ENCODE assay signal across 9 cellular contexts in genomic region chr19:55467236-55468053, GRCh38. TPM values are rescaled to one million over a fixed set of nuclear protein-coding genes. Genes with fewer than 3 reads are reported as not detected.
DNase-seq lines count a peak whose midpoint lies in the region; ATAC-seq, FAIRE-seq and TF ChIP-seq lines count a peak whose summit lies in the region.
"Had no signal": no experiment of that assay in that cellular context is flagged by ENCODE, and none has a peak within 500 bp of the region (broad histone marks: within the 10 kb centered on the region; RNA-seq: fewer than 3 reads in every experiment).

No MANE protein-coding gene starts in this region.

- H3K9me3 Mint-ChIP-seq in nephron progenitor cell, result no peaks in the 10 kb centered on the region

- peaks cover 32% of the 10 kb centered on the region for H3K4me1 Mint-ChIP-seq in nephron progenitor cell

- H3K27me3 ChIP-seq in MM.1S (replicated peaks; ENCODE audit: insufficient read depth, low read length) (peaks cover 48% of the 10 kb centered on the region), endothelial cell of umbilical vein (ENCODE audit: control insufficient read depth in 2 of 2, insufficient read depth in 2 of 2, low read length in 2 of 2) (no peaks in the 10 kb centered on the region), suprapubic skin (no peaks in the 10 kb centered on the region)

- intact Hi-C loops in Right ventricle myocardium inferior (cut with DNase I), result loop anchor here (2.0 kb wide), 1 partner anchor 37 kb away; no protein-coding TSS in a partner anchor
- intact Hi-C loops in cardiac septum (cut with DNase I), result loop anchor here (1.0 kb wide), 1 partner anchor 37 kb away; no protein-coding TSS in a partner anchor
- intact Hi-C loops in endothelial cell of umbilical vein (cut with micrococcal nuclease), result loop anchor here (1.0 to 2.0 kb wide), 2 partner anchors 19 to 37 kb away; no protein-coding TSS in a partner anchor

- dilution Hi-C loops in endothelial cell of umbilical vein (cut with MboI; ENCODE audit: extremely low pct_ligation_motif_present, low sequenced_read_pairs), result no loop called here

- H3K9me3 ChIP-seq in MM.1S (replicated peaks; ENCODE audit: insufficient read depth, low read length), result no peaks in the 10 kb centered on the region
- H3K9me3 ChIP-seq in endothelial cell of umbilical vein (replicated peaks; ENCODE audit: control insufficient read depth, insufficient read depth, low read length), result no peaks in the 10 kb centered on the region
- H3K9me3 ChIP-seq in suprapubic skin, result no peaks in the 10 kb centered on the region

- H3K27me3 Mint-ChIP-seq in nephron progenitor cell (ENCODE audit: low read depth, poor library complexity), result peaks cover 50% of the 10 kb centered on the region

- peak; percentile 70 for FAIRE-seq in endothelial cell of umbilical vein (lab: Jason Lieb, UNC)

- no peaks in the 10 kb centered on the region for H3K9me2 ChIP-seq in MM.1S (replicated peaks; ENCODE audit: insufficient read depth, low read length)

- no peak for TF ChIP-seq EP300 in suprapubic skin (IDR thresholded peaks at IDR 0.05)

- DNase-seq in Right ventricle myocardium inferior (ENCODE audit: missing footprints), result peak; percentile 92
- no peak for DNase-seq in cardiac septum (ENCODE audit: low spot score)
- peak; percentile 47 for DNase-seq in MM.1S
- peak; percentile 90 for DNase-seq in activated CD8-positive, alpha-beta memory T cell treated with anti-CD3 and anti-CD28 coated beads for 24 hours
- DNase-seq in endothelial cell of umbilical vein (ENCODE audit: low read depth, low spot score), result peak; percentile 38
- DNase-seq in nephron progenitor cell, result peak; percentile 83
- DNase-seq in suprapubic skin (ENCODE audit: low spot score in 2 of 2), result no peak

- no peaks in the 10 kb centered on the region for H3K36me3 Mint-ChIP-seq in nephron progenitor cell (ENCODE audit: low read depth)

- no peak overlapping the region for H3K4me3 Mint-ChIP-seq in nephron progenitor cell

- no peak overlapping the region for H3K27ac Mint-ChIP-seq in nephron progenitor cell

- H3K9me1 ChIP-seq in endothelial cell of umbilical vein (replicated peaks; ENCODE audit: control insufficient read depth, extremely low read depth, insufficient read depth, low read length), result no peaks in the 10 kb centered on the region

- H3K27ac ChIP-seq in MM.1S (ENCODE audit: low read length), result no peak overlapping the region
- H3K27ac ChIP-seq in endothelial cell of umbilical vein (ENCODE audit: insufficient read depth, low read depth, low read length), result no peak overlapping the region
- no peak overlapping the region for H3K27ac ChIP-seq in suprapubic skin

- H3F3A ChIP-seq in MM.1S (ENCODE audit: insufficient read depth, low read length), result peaks cover 4% of the 10 kb centered on the region

- no peaks in the 10 kb centered on the region for H4K20me1 ChIP-seq in MM.1S (ENCODE audit: insufficient read depth, low read length)
- H4K20me1 ChIP-seq in endothelial cell of umbilical vein (replicated peaks; ENCODE audit: control insufficient read depth, extremely low read depth, insufficient read depth, low read length), result no peaks in the 10 kb centered on the region

- H3K36me3 ChIP-seq in MM.1S (replicated peaks; ENCODE audit: insufficient read depth, low read length), result no peaks in the 10 kb centered on the region
- H3K36me3 ChIP-seq in endothelial cell of umbilical vein (ENCODE audit: control insufficient read depth in 2 of 2, extremely low read depth in 1 of 2, insufficient read depth in 2 of 2, low read length in 2 of 2), result no peaks in the 10 kb centered on the region
- no peaks in the 10 kb centered on the region for H3K36me3 ChIP-seq in suprapubic skin

- H3K4me3 ChIP-seq in MM.1S (ENCODE audit: low read length), result no peak overlapping the region
- H3K4me3 ChIP-seq in endothelial cell of umbilical vein (replicated peaks in 1 of 3; ENCODE audit: insufficient read depth in 1 of 3, low read depth in 1 of 3, low read length in 3 of 3), result no peak overlapping the region
- H3K4me3 ChIP-seq in suprapubic skin, result no peak overlapping the region

- WGBS in suprapubic skin, result 57% methylated on average over 15 of the region's 29 CpGs

- POLR2A ChIA-PET in endothelial cell of umbilical vein (lab: Charles Lee), result interaction anchor here (0.6 to 1.5 kb wide), 2 partner anchors 37 to 140 kb away, joined by 4 to 7 read pairs; no protein-coding TSS in a partner anchor

- ATAC-seq in Right ventricle myocardium inferior, result peak; percentile 89
- ATAC-seq in HG02938 (IDR thresholded peaks at IDR 0.05; ENCODE audit: unreplicated experiment), result no peak

- H3K9ac ChIP-seq in MM.1S (ENCODE audit: low read length) (no peak overlapping the region), endothelial cell of umbilical vein (replicated peaks; ENCODE audit: extremely low read depth, insufficient read depth, low read length) (no peak overlapping the region)

- H3K4me2 ChIP-seq in MM.1S (ENCODE audit: low read depth, low read length) (0 out of 2 replicates have a peak overlapping the region, but pooled peaks have one; percentile 3), endothelial cell of umbilical vein (ENCODE audit: insufficient read depth, low read length) (no peak overlapping the region)

- TF ChIP-seq POLR2A in endothelial cell of umbilical vein (IDR thresholded peaks at IDR 0.05; ENCODE audit: low read depth, low read length) (no peak), suprapubic skin (IDR thresholded peaks at IDR 0.05) (no peak)

- BruUV-seq in endothelial cell of umbilical vein (replicated peaks; lab: Mats Ljungman, UMichigan), result no TSS peak

- CTCF ChIA-PET in endothelial cell of umbilical vein (lab: Charles Lee), result interaction anchor here (0.5 to 5.1 kb wide), 46 partner anchors 8 to 350 kb away, joined by 3 to 298 read pairs (median 4); partner anchors contain the start of genes DNAAF3, FIZ1, HSPBP1 and KMT5C

- H3K79me2 ChIP-seq in MM.1S (ENCODE audit: low read length) (no peaks in the 10 kb centered on the region), endothelial cell of umbilical vein (ENCODE audit: control insufficient read depth, insufficient read depth, low read length) (no peaks in the 10 kb centered on the region)

- H3K4me1 ChIP-seq in MM.1S (ENCODE audit: low read length) (0 out of 2 replicates have a peak, but pooled peaks cover 3% of the 10 kb centered on the region), endothelial cell of umbilical vein (ENCODE audit: control insufficient read depth, extremely low read depth, insufficient read depth, low read length) (no peaks in the 10 kb centered on the region), suprapubic skin (peaks cover under 1% of the 10 kb centered on the region)

- H2AFZ ChIP-seq in MM.1S (ENCODE audit: low read length) (peak overlapping the region; percentile 24; the same call in 1 of the 2 replicates), endothelial cell of umbilical vein (ENCODE audit: low read depth, low read length) (peak overlapping the region; percentile 51)

- TF ChIP-seq CTCF in MM.1S (IDR thresholded peaks at IDR 0.05; ENCODE audit: low read length) (peak; percentile 98), endothelial cell of umbilical vein (IDR thresholded peaks at IDR 0.05; ENCODE audit: extremely low read depth in 1 of 2, insufficient read depth in 1 of 2, low read depth in 1 of 2, low read length in 2 of 2) (peak; percentile 97 to 99), nephron progenitor cell (IDR thresholded peaks at IDR 0.05) (peak; percentile 97), suprapubic skin (IDR thresholded peaks at IDR 0.05) (peak; percentile 95 to 99)

RNA-seq across cellular contexts. Expression of gene C19orf85, which starts 2.9 kb away (rescaled TPM):
- total RNA-seq in Right ventricle myocardium inferior (not detected), cardiac septum (not detected), endothelial cell of umbilical vein (not detected in 2 replicates), suprapubic skin (not detected)
- not detected in 2 replicates for polyA plus RNA-seq in endothelial cell of umbilical vein
- not detected in 2 replicates for polyA plus RNA-seq in endothelial cell of umbilical vein (2011; cell fraction: cytosol; rRNA removed)
- polyA plus RNA-seq in endothelial cell of umbilical vein (2011; cell fraction: nucleus; rRNA removed), result not detected in 2 replicates
- not detected in 2 replicates for polyA plus RNA-seq in endothelial cell of umbilical vein (2012)
- polyA minus RNA-seq in endothelial cell of umbilical vein, result not detected in 2 replicates
- not detected for polyA minus RNA-seq in endothelial cell of umbilical vein (2011; cell fraction: cytosol; rRNA and poly(A)+ RNA removed)
- not detected in 2 replicates for polyA minus RNA-seq in endothelial cell of umbilical vein (2011; cell fraction: nucleus; rRNA and poly(A)+ RNA removed)
- total RNA-seq: glomerular endothelial cell had no signal

RNA-seq across cellular contexts. Expression of gene ISOC2, which starts 6.0 kb away (rescaled TPM):
- 55.2 TPM for total RNA-seq in Right ventricle myocardium inferior
- 50.8 TPM for total RNA-seq in cardiac septum
- 43.6 and 49.3 TPM in 2 replicates for total RNA-seq in endothelial cell of umbilical vein
- 68.7 and 96.5 TPM in 2 replicates for polyA plus RNA-seq in endothelial cell of umbilical vein
- 43.0 and 66.5 TPM in 2 replicates for polyA plus RNA-seq in endothelial cell of umbilical vein (2011; cell fraction: cytosol; rRNA removed)
- 23.3 and 27.6 TPM in 2 replicates for polyA plus RNA-seq in endothelial cell of umbilical vein (2011; cell fraction: nucleus; rRNA removed)
- polyA plus RNA-seq in endothelial cell of umbilical vein (2012), result 40.5 and 54.2 TPM in 2 replicates
- polyA minus RNA-seq in endothelial cell of umbilical vein, result 17.6 and 18.8 TPM in 2 replicates
- 30.3 TPM for polyA minus RNA-seq in endothelial cell of umbilical vein (2011; cell fraction: cytosol; rRNA and poly(A)+ RNA removed)
- 11.2 and 16.2 TPM in 2 replicates for polyA minus RNA-seq in endothelial cell of umbilical vein (2011; cell fraction: nucleus; rRNA and poly(A)+ RNA removed)
- total RNA-seq in suprapubic skin, result 10 to 100 TPM; 44.7 to 97.2 (median 87.5) TPM

RNA-seq across cellular contexts. Expression of gene ZNF628, which starts 9.0 kb away (rescaled TPM):
- 5.7 TPM for total RNA-seq in Right ventricle myocardium inferior
- 3.4 TPM for total RNA-seq in cardiac septum
- total RNA-seq in endothelial cell of umbilical vein, result 9.0 and 10.4 TPM in 2 replicates
- polyA plus RNA-seq in endothelial cell of umbilical vein, result 2.0 and 2.5 TPM in 2 replicates
- 1.3 and 2.1 TPM in 2 replicates for polyA plus RNA-seq in endothelial cell of umbilical vein (2011; cell fraction: cytosol; rRNA removed)
- polyA plus RNA-seq in endothelial cell of umbilical vein (2011; cell fraction: nucleus; rRNA removed), result 1.9 and 2.0 TPM in 2 replicates
- 2.6 and 5.6 TPM in 2 replicates for polyA plus RNA-seq in endothelial cell of umbilical vein (2012)
- 0.76 and 1.2 TPM in 2 replicates for polyA minus RNA-seq in endothelial cell of umbilical vein
- 6.6 TPM for polyA minus RNA-seq in endothelial cell of umbilical vein (2011; cell fraction: cytosol; rRNA and poly(A)+ RNA removed)
- polyA minus RNA-seq in endothelial cell of umbilical vein (2011; cell fraction: nucleus; rRNA and poly(A)+ RNA removed), result 1.5 and 4.2 TPM in 2 replicates
- total RNA-seq in suprapubic skin, result 10 to 100 TPM; 17.3 to 22.9 (median 19.8) TPM

RNA-seq across cellular contexts. Expression of gene NAT14, which starts 17.5 kb away (rescaled TPM):
- total RNA-seq in Right ventricle myocardium inferior, result 5.6 TPM
- 6.0 TPM for total RNA-seq in cardiac septum
- total RNA-seq in endothelial cell of umbilical vein, result 34.4 and 44.7 TPM in 2 replicates
- polyA plus RNA-seq in endothelial cell of umbilical vein, result 39.1 and 42.6 TPM in 2 replicates
- 33.9 and 35.8 TPM in 2 replicates for polyA plus RNA-seq in endothelial cell of umbilical vein (2011; cell fraction: cytosol; rRNA removed)
- 32.4 and 39.3 TPM in 2 replicates for polyA plus RNA-seq in endothelial cell of umbilical vein (2011; cell fraction: nucleus; rRNA removed)
- 32.3 and 39.6 TPM in 2 replicates for polyA plus RNA-seq in endothelial cell of umbilical vein (2012)
- polyA minus RNA-seq in endothelial cell of umbilical vein, result 7.4 and 7.9 TPM in 2 replicates
- 3.8 TPM for polyA minus RNA-seq in endothelial cell of umbilical vein (2011; cell fraction: cytosol; rRNA and poly(A)+ RNA removed)
- 4.7 and 5.8 TPM in 2 replicates for polyA minus RNA-seq in endothelial cell of umbilical vein (2011; cell fraction: nucleus; rRNA and poly(A)+ RNA removed)
- 1 to 10 TPM; 2.4 to 4.8 (median 4.0) TPM for total RNA-seq in suprapubic skin

RNA-seq across cellular contexts. Expression of gene SSC5D, which starts 20.8 kb away (rescaled TPM):
- 3.4 TPM for total RNA-seq in Right ventricle myocardium inferior
- total RNA-seq in cardiac septum, result 7.7 TPM
- 1.0 and 1.3 TPM in 2 replicates for total RNA-seq in endothelial cell of umbilical vein
- polyA plus RNA-seq in endothelial cell of umbilical vein, result 0.47 and 0.49 TPM in 2 replicates
- polyA plus RNA-seq in endothelial cell of umbilical vein (2011; cell fraction: cytosol; rRNA removed), result 0.17 and 0.28 TPM in 2 replicates
- 1.6 and 1.9 TPM in 2 replicates for polyA plus RNA-seq in endothelial cell of umbilical vein (2011; cell fraction: nucleus; rRNA removed)
- 1.7 and 2.4 TPM in 2 replicates for polyA plus RNA-seq in endothelial cell of umbilical vein (2012)
- polyA minus RNA-seq in endothelial cell of umbilical vein, result 0.19 and 0.53 TPM in 2 replicates
- not detected for polyA minus RNA-seq in endothelial cell of umbilical vein (2011; cell fraction: cytosol; rRNA and poly(A)+ RNA removed)
- 1.2 and 1.5 TPM in 2 replicates for polyA minus RNA-seq in endothelial cell of umbilical vein (2011; cell fraction: nucleus; rRNA and poly(A)+ RNA removed)
- 1 to 10 TPM in 2 of 4 donors, under 1 TPM in 2; 0.57 to 2.1 (median 1.0) TPM for total RNA-seq in suprapubic skin

Comparison
In these comparisons a context has a peak if more than half of its experiments do, and no peak if none do; other contexts are left out.
1. DNase-seq: peak in Right ventricle myocardium inferior (single experiment), MM.1S (single experiment), activated CD8-positive, alpha-beta memory T cell treated with anti-CD3 and anti-CD28 coated beads for 24 hours (single experiment), endothelial cell of umbilical vein (single experiment) and nephron progenitor cell (single experiment); none in cardiac septum (single experiment) and suprapubic skin (0 of 2).
2. Peak in every context shown above with its lines, with median percentiles within 50 percentile points of each other: CTCF ChIP-seq.